Comparison of ENCODE assay signal across 1 cellular context in the genomic region with DNA sequence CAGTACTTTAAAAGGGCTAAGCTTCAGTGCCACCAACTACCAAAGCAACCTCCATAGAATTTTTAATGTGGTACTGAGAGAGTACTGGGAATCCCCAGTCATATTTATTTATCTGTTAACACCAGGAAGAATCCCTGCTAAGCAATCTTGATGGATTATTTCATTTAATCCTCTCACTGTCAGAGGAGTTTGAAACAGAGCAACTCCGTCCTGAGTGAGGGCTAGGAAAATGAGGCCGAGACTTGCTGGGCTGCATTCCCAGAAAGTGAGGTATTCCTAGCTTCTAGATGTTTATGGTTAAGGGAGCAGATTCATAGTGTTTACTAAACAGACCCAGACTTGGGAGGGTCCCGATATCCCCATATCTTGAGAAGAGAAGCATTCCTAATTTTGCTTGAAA.
TF ChIP-seq lines count a peak whose summit lies in the region.

No MANE protein-coding gene starts in this region.

TF ChIP-seq in GM23338, 12 proteins besides CTCF, POLR2A, EP300 and RAD21 (continued from another document):
- TF ChIP-seq, protein P1, sequence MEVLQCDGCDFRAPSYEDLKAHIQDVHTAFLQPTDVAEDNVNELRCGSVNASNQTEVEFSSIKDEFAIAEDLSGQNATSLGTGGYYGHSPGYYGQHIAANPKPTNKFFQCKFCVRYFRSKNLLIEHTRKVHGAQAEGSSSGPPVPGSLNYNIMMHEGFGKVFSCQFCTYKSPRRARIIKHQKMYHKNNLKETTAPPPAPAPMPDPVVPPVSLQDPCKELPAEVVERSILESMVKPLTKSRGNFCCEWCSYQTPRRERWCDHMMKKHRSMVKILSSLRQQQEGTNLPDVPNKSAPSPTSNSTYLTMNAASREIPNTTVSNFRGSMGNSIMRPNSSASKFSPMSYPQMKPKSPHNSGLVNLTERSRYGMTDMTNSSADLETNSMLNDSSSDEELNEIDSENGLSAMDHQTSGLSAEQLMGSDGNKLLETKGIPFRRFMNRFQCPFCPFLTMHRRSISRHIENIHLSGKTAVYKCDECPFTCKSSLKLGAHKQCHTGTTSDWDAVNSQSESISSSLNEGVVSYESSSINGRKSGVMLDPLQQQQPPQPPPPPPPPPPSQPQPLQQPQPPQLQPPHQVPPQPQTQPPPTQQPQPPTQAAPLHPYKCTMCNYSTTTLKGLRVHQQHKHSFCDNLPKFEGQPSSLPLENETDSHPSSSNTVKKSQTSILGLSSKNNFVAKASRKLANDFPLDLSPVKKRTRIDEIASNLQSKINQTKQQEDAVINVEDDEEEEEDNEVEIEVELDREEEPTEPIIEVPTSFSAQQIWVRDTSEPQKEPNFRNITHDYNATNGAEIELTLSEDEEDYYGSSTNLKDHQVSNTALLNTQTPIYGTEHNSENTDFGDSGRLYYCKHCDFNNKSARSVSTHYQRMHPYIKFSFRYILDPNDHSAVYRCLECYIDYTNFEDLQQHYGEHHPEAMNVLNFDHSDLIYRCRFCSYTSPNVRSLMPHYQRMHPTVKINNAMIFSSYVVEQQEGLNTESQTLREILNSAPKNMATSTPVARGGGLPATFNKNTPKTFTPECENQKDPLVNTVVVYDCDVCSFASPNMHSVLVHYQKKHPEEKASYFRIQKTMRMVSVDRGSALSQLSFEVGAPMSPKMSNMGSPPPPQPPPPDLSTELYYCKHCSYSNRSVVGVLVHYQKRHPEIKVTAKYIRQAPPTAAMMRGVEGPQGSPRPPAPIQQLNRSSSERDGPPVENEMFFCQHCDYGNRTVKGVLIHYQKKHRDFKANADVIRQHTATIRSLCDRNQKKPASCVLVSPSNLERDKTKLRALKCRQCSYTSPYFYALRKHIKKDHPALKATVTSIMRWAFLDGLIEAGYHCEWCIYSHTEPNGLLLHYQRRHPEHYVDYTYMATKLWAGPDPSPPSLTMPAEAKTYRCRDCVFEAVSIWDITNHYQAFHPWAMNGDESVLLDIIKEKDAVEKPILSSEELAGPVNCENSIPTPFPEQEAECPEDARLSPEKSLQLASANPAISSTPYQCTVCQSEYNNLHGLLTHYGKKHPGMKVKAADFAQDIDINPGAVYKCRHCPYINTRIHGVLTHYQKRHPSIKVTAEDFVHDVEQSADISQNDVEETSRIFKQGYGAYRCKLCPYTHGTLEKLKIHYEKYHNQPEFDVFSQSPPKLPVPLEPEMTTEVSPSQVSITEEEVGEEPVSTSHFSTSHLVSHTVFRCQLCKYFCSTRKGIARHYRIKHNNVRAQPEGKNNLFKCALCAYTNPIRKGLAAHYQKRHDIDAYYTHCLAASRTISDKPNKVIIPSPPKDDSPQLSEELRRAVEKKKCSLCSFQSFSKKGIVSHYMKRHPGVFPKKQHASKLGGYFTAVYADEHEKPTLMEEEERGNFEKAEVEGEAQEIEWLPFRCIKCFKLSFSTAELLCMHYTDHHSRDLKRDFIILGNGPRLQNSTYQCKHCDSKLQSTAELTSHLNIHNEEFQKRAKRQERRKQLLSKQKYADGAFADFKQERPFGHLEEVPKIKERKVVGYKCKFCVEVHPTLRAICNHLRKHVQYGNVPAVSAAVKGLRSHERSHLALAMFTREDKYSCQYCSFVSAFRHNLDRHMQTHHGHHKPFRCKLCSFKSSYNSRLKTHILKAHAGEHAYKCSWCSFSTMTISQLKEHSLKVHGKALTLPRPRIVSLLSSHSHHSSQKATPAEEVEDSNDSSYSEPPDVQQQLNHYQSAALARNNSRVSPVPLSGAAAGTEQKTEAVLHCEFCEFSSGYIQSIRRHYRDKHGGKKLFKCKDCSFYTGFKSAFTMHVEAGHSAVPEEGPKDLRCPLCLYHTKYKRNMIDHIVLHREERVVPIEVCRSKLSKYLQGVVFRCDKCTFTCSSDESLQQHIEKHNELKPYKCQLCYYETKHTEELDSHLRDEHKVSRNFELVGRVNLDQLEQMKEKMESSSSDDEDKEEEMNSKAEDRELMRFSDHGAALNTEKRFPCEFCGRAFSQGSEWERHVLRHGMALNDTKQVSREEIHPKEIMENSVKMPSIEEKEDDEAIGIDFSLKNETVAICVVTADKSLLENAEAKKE (CRISPR knock-in tag; IDR thresholded peaks at IDR 0.05): no peak
- no peak for TF ChIP-seq JUNB (IDR thresholded peaks at IDR 0.05; ENCODE audit: unreplicated experiment)
- TF ChIP-seq, protein P2, sequence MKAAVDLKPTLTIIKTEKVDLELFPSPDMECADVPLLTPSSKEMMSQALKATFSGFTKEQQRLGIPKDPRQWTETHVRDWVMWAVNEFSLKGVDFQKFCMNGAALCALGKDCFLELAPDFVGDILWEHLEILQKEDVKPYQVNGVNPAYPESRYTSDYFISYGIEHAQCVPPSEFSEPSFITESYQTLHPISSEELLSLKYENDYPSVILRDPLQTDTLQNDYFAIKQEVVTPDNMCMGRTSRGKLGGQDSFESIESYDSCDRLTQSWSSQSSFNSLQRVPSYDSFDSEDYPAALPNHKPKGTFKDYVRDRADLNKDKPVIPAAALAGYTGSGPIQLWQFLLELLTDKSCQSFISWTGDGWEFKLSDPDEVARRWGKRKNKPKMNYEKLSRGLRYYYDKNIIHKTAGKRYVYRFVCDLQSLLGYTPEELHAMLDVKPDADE (IDR thresholded peaks at IDR 0.05): no peak
- TF ChIP-seq, protein P3, sequence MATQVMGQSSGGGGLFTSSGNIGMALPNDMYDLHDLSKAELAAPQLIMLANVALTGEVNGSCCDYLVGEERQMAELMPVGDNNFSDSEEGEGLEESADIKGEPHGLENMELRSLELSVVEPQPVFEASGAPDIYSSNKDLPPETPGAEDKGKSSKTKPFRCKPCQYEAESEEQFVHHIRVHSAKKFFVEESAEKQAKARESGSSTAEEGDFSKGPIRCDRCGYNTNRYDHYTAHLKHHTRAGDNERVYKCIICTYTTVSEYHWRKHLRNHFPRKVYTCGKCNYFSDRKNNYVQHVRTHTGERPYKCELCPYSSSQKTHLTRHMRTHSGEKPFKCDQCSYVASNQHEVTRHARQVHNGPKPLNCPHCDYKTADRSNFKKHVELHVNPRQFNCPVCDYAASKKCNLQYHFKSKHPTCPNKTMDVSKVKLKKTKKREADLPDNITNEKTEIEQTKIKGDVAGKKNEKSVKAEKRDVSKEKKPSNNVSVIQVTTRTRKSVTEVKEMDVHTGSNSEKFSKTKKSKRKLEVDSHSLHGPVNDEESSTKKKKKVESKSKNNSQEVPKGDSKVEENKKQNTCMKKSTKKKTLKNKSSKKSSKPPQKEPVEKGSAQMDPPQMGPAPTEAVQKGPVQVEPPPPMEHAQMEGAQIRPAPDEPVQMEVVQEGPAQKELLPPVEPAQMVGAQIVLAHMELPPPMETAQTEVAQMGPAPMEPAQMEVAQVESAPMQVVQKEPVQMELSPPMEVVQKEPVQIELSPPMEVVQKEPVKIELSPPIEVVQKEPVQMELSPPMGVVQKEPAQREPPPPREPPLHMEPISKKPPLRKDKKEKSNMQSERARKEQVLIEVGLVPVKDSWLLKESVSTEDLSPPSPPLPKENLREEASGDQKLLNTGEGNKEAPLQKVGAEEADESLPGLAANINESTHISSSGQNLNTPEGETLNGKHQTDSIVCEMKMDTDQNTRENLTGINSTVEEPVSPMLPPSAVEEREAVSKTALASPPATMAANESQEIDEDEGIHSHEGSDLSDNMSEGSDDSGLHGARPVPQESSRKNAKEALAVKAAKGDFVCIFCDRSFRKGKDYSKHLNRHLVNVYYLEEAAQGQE (IDR thresholded peaks at IDR 0.05; ENCODE audit: unreplicated experiment): no peak
- TF ChIP-seq ZNF114 (CRISPR knock-in tag; IDR thresholded peaks at IDR 0.05): no peak
- TF ChIP-seq EZH2phosphoT487 (IDR thresholded peaks at IDR 0.05; ENCODE audit: unreplicated experiment): no peak
- TF ChIP-seq STAT1 (IDR thresholded peaks at IDR 0.05; ENCODE audit: unreplicated experiment): no peak
- TF ChIP-seq NANOG (IDR thresholded peaks at IDR 0.05; ENCODE audit: borderline replicate concordance): no peak
TF ChIP-seq in GM23338: peak in this region for 0.
